Comparison of ENCODE assay signal across 9 cellular contexts in the genomic region with DNA sequence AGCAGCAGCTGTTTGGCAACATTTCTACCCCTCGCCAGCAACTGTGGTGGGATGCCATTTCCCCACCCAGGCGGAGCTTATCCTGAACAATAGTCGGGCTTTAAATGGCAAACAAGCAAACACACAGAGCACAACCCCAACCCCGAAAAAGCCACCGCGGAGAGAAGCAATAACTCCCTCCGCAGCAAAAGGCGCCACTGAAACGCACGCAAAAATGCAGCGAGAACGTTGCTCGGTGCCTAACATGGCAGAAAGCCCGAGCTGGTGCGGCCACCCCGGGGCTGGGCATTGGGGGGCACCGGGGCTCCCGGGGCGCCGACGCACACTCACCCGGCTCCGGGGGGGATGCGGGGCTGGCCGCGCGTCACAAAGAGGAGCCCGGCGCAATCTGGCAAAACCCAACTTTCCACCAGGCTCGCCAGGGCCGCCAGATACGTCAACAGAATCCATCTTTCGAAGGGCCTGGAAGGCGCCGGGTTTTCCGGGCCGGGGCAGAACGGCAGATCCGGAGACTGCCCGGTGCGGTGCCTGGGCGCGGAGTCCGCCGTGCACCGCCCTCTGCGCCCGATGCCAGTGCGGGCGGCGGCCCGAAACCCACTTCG. TPM values are rescaled to one million over a fixed set of nuclear protein-coding genes. Genes with fewer than 3 reads are reported as not detected.
DNase-seq lines count a peak whose midpoint lies in the region; ATAC-seq, FAIRE-seq and TF ChIP-seq lines count a peak whose summit lies in the region.
"Had no signal": no experiment of that assay in that cellular context is flagged by ENCODE, and none has a peak within 500 bp of the region (broad histone marks: within the 10 kb centered on the region; RNA-seq: fewer than 3 reads in every experiment).

No MANE protein-coding gene starts in this region.

- H3K36me3 ChIP-seq in KMS-11 (ENCODE audit: insufficient read depth) (no peaks in the 10 kb centered on the region), H1 (ENCODE audit: control insufficient read depth in 2 of 4, insufficient read depth in 4 of 4, low read length in 3 of 4) (no peaks in the 10 kb centered on the region)

- H3K4ac ChIP-seq in H1 (replicated peaks; ENCODE audit: insufficient read length, low read depth, low read length): no peak overlapping the region

- no peak overlapping the region for H3K23ac ChIP-seq in H1 (ENCODE audit: insufficient read length)

- no peaks in the 10 kb centered on the region for H3K4me1 ChIP-seq in KMS-11 (ENCODE audit: low read depth, poor library complexity, severe bottlenecking)
- peaks cover 0 to 7% (median 2%) of the 10 kb centered on the region in 4 experiments; a peak in 1 of 7 replicates for H3K4me1 ChIP-seq in H1 (replicated peaks in 1 of 4; ENCODE audit: control insufficient read depth in 3 of 4, insufficient read depth in 4 of 4, low read length in 3 of 4)

- H3K4me1 Mint-ChIP-seq in naive thymus-derived CD8-positive, alpha-beta T cell: peaks cover 4 to 10% (median 8%) of the 10 kb centered on the region in 4 donors

- no peak for TF ChIP-seq EP300 in H1 (IDR thresholded peaks at IDR 0.05; ENCODE audit: borderline replicate concordance in 1 of 2, low read depth in 2 of 2, low read length in 2 of 2)

- H2AFZ ChIP-seq in KMS-11 (ENCODE audit: low read depth) (peak overlapping the region; percentile 47; the same call in 1 of the 2 replicates), H1 (ENCODE audit: low read length) (peak overlapping the region; percentile 44)

- peak overlapping the region in 5 of 10 donors; percentile 1 to 69 (median 59) for H3K27ac Mint-ChIP-seq in naive thymus-derived CD8-positive, alpha-beta T cell

- no peak overlapping the region for H3K18ac ChIP-seq in H1 (ENCODE audit: extremely low read depth, low read length)

- no peak overlapping the region for H2BK12ac ChIP-seq in H1 (ENCODE audit: low read depth, low read length)

- H3K4me2 ChIP-seq in KMS-11: peak overlapping the region; percentile 36; the same call in 1 of the 2 replicates
- peak overlapping the region; percentile 82 to 87 for H3K4me2 ChIP-seq in H1 (ENCODE audit: insufficient read depth in 1 of 2, low read depth in 2 of 2, low read length in 2 of 2)

- peaks cover 18% of the 10 kb centered on the region for H3K27me3 ChIP-seq in AG04450 (ENCODE audit: control insufficient read depth, insufficient read depth, low read length)
- H3K27me3 ChIP-seq in KMS-11 (ENCODE audit: insufficient read depth, low read depth): no peaks in the 10 kb centered on the region
- H3K27me3 ChIP-seq in H1 (replicated peaks in 1 of 4; ENCODE audit: control insufficient read depth in 3 of 4, extremely low read depth in 1 of 4, insufficient read depth in 3 of 4, low read length in 3 of 4): peaks cover 12 to 41% (median 30%) of the 10 kb centered on the region in 4 experiments

- peaks cover 7% of the 10 kb centered on the region; the same call in 1 of the 2 replicates for H3K23me2 ChIP-seq in H1 (ENCODE audit: low read depth, low read length)

- H3K36me3 Mint-ChIP-seq in naive thymus-derived CD8-positive, alpha-beta T cell: no peaks in the 10 kb centered on the region

- H3K4me3 Mint-ChIP-seq in naive thymus-derived CD8-positive, alpha-beta T cell: peak overlapping the region; percentile 80 to 91 (median 88)

- no peak overlapping the region for H2BK5ac ChIP-seq in H1 (ENCODE audit: low read depth, low read length)

- H4K20me1 ChIP-seq in KMS-11 (ENCODE audit: insufficient read depth) (no peaks in the 10 kb centered on the region), H1 (replicated peaks in 1 of 2; ENCODE audit: control insufficient read depth in 1 of 2, insufficient read depth in 2 of 2, low read length in 2 of 2) (peaks cover 0 to 3% of the 10 kb centered on the region in 2 experiments)

- H3K9me3 ChIP-seq in AG04450 (ENCODE audit: control insufficient read depth, insufficient read depth, low read length): no peaks in the 10 kb centered on the region
- H3K9me3 ChIP-seq in H1 (ENCODE audit: insufficient read depth in 2 of 2, low read depth in 1 of 2, low read length in 1 of 2): no peaks in the 10 kb centered on the region

- H2BK15ac ChIP-seq in H1 (ENCODE audit: low read length): no peak overlapping the region

- H3K9me3 Mint-ChIP-seq in naive thymus-derived CD8-positive, alpha-beta T cell: peaks cover 0 to 4% (median 0%) of the 10 kb centered on the region in 9 donors

- H4K5ac ChIP-seq in H1 (ENCODE audit: insufficient read length, low read depth, low read length): no peak overlapping the region

- no peak for TF ChIP-seq RAD21 in H1 (IDR thresholded peaks at IDR 0.05 in 1 of 2, conservative IDR thresholded peaks at IDR 0.05 in 1 of 2; ENCODE audit: low read depth in 2 of 2, low read length in 2 of 2)

- FAIRE-seq in H1 (lab: Jason Lieb, UNC): no peak

- H3K27ac ChIP-seq in AG04450 (ENCODE audit: low read depth, low read length): no peak overlapping the region
- H3K27ac ChIP-seq in KMS-11: no peak overlapping the region
- H3K27ac ChIP-seq in H1 (ENCODE audit: low read depth, low read length): no peak overlapping the region

- no peak overlapping the region for H3K14ac ChIP-seq in H1 (ENCODE audit: insufficient read length)

- H3K9ac ChIP-seq in KMS-11: no peak overlapping the region
- H3K9ac ChIP-seq in H1 (replicated peaks in 1 of 4; ENCODE audit: extremely low read depth in 1 of 4, low read depth in 3 of 4, low read length in 3 of 4): no peak overlapping the region

- WGBS in H1 (ENCODE audit: extremely low coverage in 1 of 2, insufficient coverage in 1 of 2, insufficient read length in 1 of 2, insufficient replicate concordance in 2 of 2, low coverage in 1 of 2, low lambda C conversion rate in 2 of 2, missing lambda C conversion rate in 1 of 2), 2 experiments: 3% methylated on average over 7 of the region's 53 CpGs; no CpG with 5 or more reads in 1 of the 2 experiments

- H2AK5ac ChIP-seq in H1 (ENCODE audit: low read depth, low read length): no peak overlapping the region

- DNase-seq in AG04450 (ENCODE audit: low read depth, low spot score) (no peak), H1 (ENCODE audit: low read depth in 1 of 2, low spot score in 2 of 2) (peak in 1 of 2 experiments; percentile 46), midbrain (lab: John Stamatoyannopoulos, UW) (no peak), Ammon's horn (ENCODE audit: low spot score) (no peak), kidney tubule cell (ENCODE audit: low spot score) (no peak)
- peak in 9 of 10 donors; percentile 1 to 60 (median 8) for DNase-seq in naive thymus-derived CD8-positive, alpha-beta T cell

- peaks cover 0 to 36% (median 10%) of the 10 kb centered on the region in 5 donors for H3K27me3 Mint-ChIP-seq in naive thymus-derived CD8-positive, alpha-beta T cell

- TF ChIP-seq CTCF in AG04450 (IDR thresholded peaks at IDR 0.05; ENCODE audit: low read depth, low read length) (no peak), KMS-11 (conservative IDR thresholded peaks at IDR 0.05; ENCODE audit: low read depth, low read length) (no peak), H1 (IDR thresholded peaks at IDR 0.05; ENCODE audit: control extremely low read depth in 1 of 3, insufficient read depth in 1 of 3, low read depth in 1 of 3, low read length in 3 of 3) (no peak)

- CTCF ChIA-PET in AG04450 (lab: Charles Lee): no interaction called here
- CTCF ChIA-PET in H1 (lab: Charles Lee; ENCODE audit: partially characterized antibody): interaction anchor here (1.1 to 1.3 kb wide), 2 partner anchors 48 to 84 kb away, joined by 3 to 4 read pairs; no protein-coding TSS in a partner anchor

- no peaks in the 10 kb centered on the region for H3K79me2 ChIP-seq in KMS-11 (ENCODE audit: insufficient read depth, low read depth)
- no peaks in the 10 kb centered on the region for H3K79me2 ChIP-seq in H1 (ENCODE audit: control insufficient read depth in 1 of 2, insufficient read depth in 2 of 2, low read length in 2 of 2)

- POLR2A ChIA-PET in AG04450 (lab: Yijun Ruan, JAX) (no interaction called here), H1 (lab: Charles Lee; ENCODE audit: partially characterized antibody) (no interaction called here)
- POLR2A ChIA-PET in naive thymus-derived CD8-positive, alpha-beta T cell (lab: Charles Lee): interaction anchor here (1.0 to 1.2 kb wide), 2 partner anchors 81 to 123 kb away, joined by 3 to 4 read pairs; a partner anchor contains a TSS

- H3K79me1 ChIP-seq in H1 (ENCODE audit: low read depth, low read length): no peaks in the 10 kb centered on the region

- no peak overlapping the region for H2BK120ac ChIP-seq in H1 (replicated peaks; ENCODE audit: low read depth, low read length)

- H2BK20ac ChIP-seq in H1 (ENCODE audit: low read length): no peak overlapping the region

- no peak overlapping the region for H4K91ac ChIP-seq in H1 (replicated peaks; ENCODE audit: insufficient read length, low read length)

- peak; percentile 18 to 28 for ATAC-seq in naive thymus-derived CD8-positive, alpha-beta T cell
- no peak for ATAC-seq in HG03280 (IDR thresholded peaks at IDR 0.05; ENCODE audit: unreplicated experiment)

- TF ChIP-seq POLR2A in H1 (IDR thresholded peaks at IDR 0.05; ENCODE audit: control extremely low read depth in 1 of 2, low read depth in 2 of 2, low read length in 2 of 2): no peak

- H3K56ac ChIP-seq in H1 (replicated peaks; ENCODE audit: insufficient read length, low read depth, low read length): no peak overlapping the region

- H4K8ac ChIP-seq in H1 (ENCODE audit: extremely low read depth, insufficient read depth, low read length): no peak overlapping the region

- H3K4me3 ChIP-seq in AG04450 (ENCODE audit: low read depth, low read length): peak overlapping the region; percentile 37
- H3K4me3 ChIP-seq in KMS-11 (IDR thresholded peaks at IDR 0.05; ENCODE audit: insufficient read depth, low read depth, low read length): no peak overlapping the region
- peak overlapping the region; percentile 40 to 74 (median 50) for H3K4me3 ChIP-seq in H1 (ENCODE audit: extremely low read depth in 1 of 4, insufficient read depth in 2 of 4, low read depth in 3 of 4, low read length in 4 of 4)

TF ChIP-seq in H1, 55 proteins besides CTCF, POLR2A, EP300 and RAD21 (continues in another document):
- TF ChIP-seq EZH2 (IDR thresholded peaks at IDR 0.05; ENCODE audit: low read depth, low read length, severe bottlenecking) (peak; percentile 55), TAF7 (optimal IDR thresholded peaks at IDR 0.05; ENCODE audit: borderline replicate concordance, low read depth, low read length) (no peak), KDM4A (IDR thresholded peaks at IDR 0.05; ENCODE audit: low read depth, low read length, severe bottlenecking) (peak; percentile 14), FOSL1 (IDR thresholded peaks at IDR 0.05; ENCODE audit: insufficient read depth, low read depth, low read length) (no peak)

RNA-seq across cellular contexts. Expression of a gene that starts 0.8 kb away (rescaled TPM):
- polyA plus RNA-seq in AG04450 (2011; rRNA removed) (not detected in 2 replicates), H1 (2011; rRNA removed) (0.60 and 0.96 TPM in 2 replicates)
- polyA minus RNA-seq in AG04450 (2011; rRNA and poly(A)+ RNA removed): not detected in 2 replicates
- 1.6 and 2.0 TPM in 2 replicates for total RNA-seq in H1 (2021; fragmentation: NEBNext Ultra II Directional; extraction: Animal tissue kit (Norgen Biotek cat#: 25700))
- polyA plus RNA-seq in H1 (2011; cell fraction: cytosol; rRNA removed): 0.57 TPM
- polyA plus RNA-seq in H1 (2011; cell fraction: nucleus; rRNA removed): 0.71 TPM
- polyA plus RNA-seq in H1 (2012, experiment 1 of 2): 1.1 to 1.4 TPM (median 1.3 TPM) in 4 replicates
- polyA plus RNA-seq in H1 (2012, experiment 2 of 2): 0.98 TPM
- polyA plus RNA-seq in H1 (2013, experiment 1 of 2): 0.93 TPM
- polyA plus RNA-seq in H1 (2013, experiment 2 of 2): 1.0 TPM
- polyA minus RNA-seq in H1 (2011; rRNA and poly(A)+ RNA removed): 0.37 and 0.38 TPM in 2 replicates
- polyA minus RNA-seq in H1 (2011; cell fraction: cytosol; rRNA and poly(A)+ RNA removed): 0.51 TPM
- polyA minus RNA-seq in H1 (2011; cell fraction: nucleus; rRNA and poly(A)+ RNA removed): not detected
- 1 to 10 TPM; 2.9 to 3.2 TPM for total RNA-seq in naive thymus-derived CD8-positive, alpha-beta T cell
- 1 to 10 TPM in 2 of 3 donors, under 1 TPM in 1; 0.92 to 2.8 (median 1.1) TPM for polyA plus RNA-seq in naive thymus-derived CD8-positive, alpha-beta T cell
- total RNA-seq: SK-MEL-5 had no signal

Comparison
In these comparisons a context has a peak if more than half of its experiments do, and no peak if none do; other contexts are left out.
1. DNase-seq: peak in naive thymus-derived CD8-positive, alpha-beta T cell (9 of 10); none in AG04450 (single experiment), midbrain (single experiment), Ammon's horn (single experiment) and kidney tubule cell (single experiment).